In the genomic region with DNA sequence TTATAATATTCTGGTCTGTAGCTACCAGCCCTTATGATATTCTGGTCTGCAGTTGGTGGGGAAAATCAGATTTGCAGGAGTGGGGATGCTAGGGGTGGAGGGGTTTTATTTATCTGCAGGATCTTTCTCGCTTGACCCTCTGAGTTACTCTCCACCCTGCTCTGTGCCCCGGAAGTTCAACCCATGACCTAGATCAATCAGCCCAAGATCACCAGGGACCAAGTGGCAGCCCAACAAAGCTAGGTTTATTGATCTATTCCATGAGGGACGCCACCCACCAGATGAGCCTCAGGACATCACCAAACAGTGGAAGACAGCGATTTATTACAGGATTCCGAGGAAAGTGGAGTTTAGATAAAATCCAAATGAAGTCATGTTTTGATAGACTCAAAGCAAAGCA, we compare ENCODE assay signal across 16 cellular contexts. TPM values are rescaled to one million over a fixed set of nuclear protein-coding genes. Genes with fewer than 3 reads are reported as not detected.
DNase-seq lines count a peak whose midpoint lies in the region; ATAC-seq and TF ChIP-seq lines count a peak whose summit lies in the region.
"Had no signal": no experiment of that assay in that cellular context is flagged by ENCODE, and none has a peak within 500 bp of the region (broad histone marks: within the 10 kb centered on the region; RNA-seq: fewer than 3 reads in every experiment).

No MANE protein-coding gene starts in this region.

- no peak overlapping the region for H3K4me3 ChIP-seq in CD8-positive, alpha-beta T cell (ENCODE audit: low read depth, low read length)

- H3K36me3 Mint-ChIP-seq in activated naive CD4-positive, alpha-beta T cell treated with anti-CD3 and anti-CD28 coated beads, Interleukin-2, amount 50 U/mL, for 24 hours = no peaks in the 10 kb centered on the region
- no peaks in the 10 kb centered on the region for H3K36me3 Mint-ChIP-seq in activated naive CD4-positive, alpha-beta T cell treated with anti-CD3 and anti-CD28 coated beads for 36 hours (ENCODE audit: low read depth)
- H3K36me3 Mint-ChIP-seq in stimulated activated naive B cell treated with anti-CD40 and anti-IgM and Interleukin-4, amounts not matched to agents 10 μg/mL and 1 μg/mL and 100 μg/mL, for 72 hours = peaks cover 0 to under 1% of the 10 kb centered on the region in 2 donors
- no peaks in the 10 kb centered on the region for H3K36me3 Mint-ChIP-seq in CD8-positive, alpha-beta T cell

- no peak for DNase-seq in activated naive CD4-positive, alpha-beta T cell treated with anti-CD3 and anti-CD28 coated beads for 36 hours
- DNase-seq in SK-MEL-5 (ENCODE audit: low read depth, low spot score) (peak; percentile 53), inferior parietal cortex (ENCODE audit: extremely low spot score) (peak; percentile 50), GF-D8 (lab: John Stamatoyannopoulos, UW) (no peak)
- DNase-seq in stimulated activated naive B cell treated with anti-CD40 and anti-IgM and Interleukin-4, amounts not matched to agents 10 μg/mL and 1 μg/mL and 100 μg/mL, for 72 hours = no peak
- DNase-seq in CD8-positive, alpha-beta T cell = no peak
- DNase-seq: amniotic stem cell, Calu3, kidney glomerular epithelial cell, SIG-M5 had no signal

- no peak for TF ChIP-seq CTCF in CD8-positive, alpha-beta T cell (IDR thresholded peaks at IDR 0.05)

- no peaks in the 10 kb centered on the region for H3K36me3 ChIP-seq in CD8-positive, alpha-beta T cell (ENCODE audit: insufficient read depth, low read length)
- H3K36me3 ChIP-seq: MG63, right lobe of liver, suprapubic skin had no signal

- peak overlapping the region; percentile 15 for H3K4me3 Mint-ChIP-seq in activated naive CD4-positive, alpha-beta T cell treated with anti-CD3 and anti-CD28 coated beads, Interleukin-2, amount 50 U/mL, for 24 hours
- no peak overlapping the region for H3K4me3 Mint-ChIP-seq in activated naive CD4-positive, alpha-beta T cell treated with anti-CD3 and anti-CD28 coated beads for 36 hours
- no peak overlapping the region for H3K4me3 Mint-ChIP-seq in stimulated activated naive B cell treated with anti-CD40 and anti-IgM and Interleukin-4, amounts not matched to agents 10 μg/mL and 1 μg/mL and 100 μg/mL, for 72 hours
- H3K4me3 Mint-ChIP-seq in CD8-positive, alpha-beta T cell = no peak overlapping the region

- no peaks in the 10 kb centered on the region for H3K27me3 ChIP-seq in CD8-positive, alpha-beta T cell (ENCODE audit: insufficient read depth, low read length)
- H3K27me3 ChIP-seq: MG63, right lobe of liver, suprapubic skin had no signal

- no peak for ATAC-seq in stimulated activated naive B cell treated with anti-CD40 and anti-IgM and Interleukin-4, amounts not matched to agents 10 μg/mL and 1 μg/mL and 100 μg/mL, for 72 hours (replicated peaks)
- ATAC-seq in HG03439 (IDR thresholded peaks at IDR 0.05; ENCODE audit: unreplicated experiment) = no peak
- no peak for ATAC-seq in CD8-positive, alpha-beta T cell

- no peaks in the 10 kb centered on the region for H3K9me3 ChIP-seq in CD8-positive, alpha-beta T cell (ENCODE audit: low read length)
- H3K9me3 ChIP-seq: MG63, right lobe of liver, suprapubic skin had no signal

- in situ Hi-C loops in SK-MEL-5 (cut with HindIII; ENCODE audit: low pct_unique_long_range_greater_than_20kb, low sequenced_read_pairs) = no loop called here

- intact Hi-C loops in activated naive CD4-positive, alpha-beta T cell treated with anti-CD3 and anti-CD28 coated beads for 36 hours (cut with micrococcal nuclease) = no loop called here
- intact Hi-C loops in CD8-positive, alpha-beta T cell (cut with DNase I, micrococcal nuclease) = no loop called here

- no peaks in the 10 kb centered on the region for H3K27me3 Mint-ChIP-seq in activated naive CD4-positive, alpha-beta T cell treated with anti-CD3 and anti-CD28 coated beads, Interleukin-2, amount 50 U/mL, for 24 hours
- H3K27me3 Mint-ChIP-seq in activated naive CD4-positive, alpha-beta T cell treated with anti-CD3 and anti-CD28 coated beads for 36 hours (ENCODE audit: low read depth) = no peaks in the 10 kb centered on the region
- no peaks in the 10 kb centered on the region for H3K27me3 Mint-ChIP-seq in stimulated activated naive B cell treated with anti-CD40 and anti-IgM and Interleukin-4, amounts not matched to agents 10 μg/mL and 1 μg/mL and 100 μg/mL, for 72 hours
- H3K27me3 Mint-ChIP-seq in CD8-positive, alpha-beta T cell (ENCODE audit: low read depth) = no peaks in the 10 kb centered on the region
- H3K27me3 Mint-ChIP-seq: activated CD4-positive, alpha-beta T cell treated with anti-CD3 and anti-CD28 coated beads for 36 hours had no signal

- peaks cover 18% of the 10 kb centered on the region for H3K4me1 ChIP-seq in CD8-positive, alpha-beta T cell (ENCODE audit: insufficient read depth, low read length)

- CTCF ChIA-PET in activated naive CD4-positive, alpha-beta T cell treated with anti-CD3 and anti-CD28 coated beads for 36 hours (lab: Charles Lee) = interaction anchor here (1.1 kb wide), 1 partner anchor 229 kb away, joined by 3 read pairs; no protein-coding TSS in a partner anchor
- CTCF ChIA-PET in CD8-positive, alpha-beta T cell (lab: Charles Lee) = interaction anchor here (0.9 to 1.2 kb wide), 2 partner anchors 25 to 171 kb away, joined by 3 to 4 read pairs; no protein-coding TSS in a partner anchor

- POLR2A ChIA-PET in CD8-positive, alpha-beta T cell (lab: Charles Lee) = interaction anchor here (0.7 kb wide), 1 partner anchor 34 kb away, joined by 4 read pairs; no protein-coding TSS in a partner anchor

- H3K27ac ChIP-seq in CD8-positive, alpha-beta T cell (ENCODE audit: low read depth, low read length) = no peak overlapping the region
- H3K27ac ChIP-seq: right lobe of liver, suprapubic skin had no signal

- H3K4me1 Mint-ChIP-seq in activated naive CD4-positive, alpha-beta T cell treated with anti-CD3 and anti-CD28 coated beads, Interleukin-2, amount 50 U/mL, for 24 hours = peaks cover 48% of the 10 kb centered on the region
- peaks cover 28% of the 10 kb centered on the region for H3K4me1 Mint-ChIP-seq in activated naive CD4-positive, alpha-beta T cell treated with anti-CD3 and anti-CD28 coated beads for 36 hours (ENCODE audit: low read depth)
- peaks cover 10 to 48% of the 10 kb centered on the region in 2 donors for H3K4me1 Mint-ChIP-seq in stimulated activated naive B cell treated with anti-CD40 and anti-IgM and Interleukin-4, amounts not matched to agents 10 μg/mL and 1 μg/mL and 100 μg/mL, for 72 hours
- H3K4me1 Mint-ChIP-seq in CD8-positive, alpha-beta T cell (ENCODE audit: low read depth) = peaks cover 32% of the 10 kb centered on the region

- H3K27ac Mint-ChIP-seq in activated naive CD4-positive, alpha-beta T cell treated with anti-CD3 and anti-CD28 coated beads, Interleukin-2, amount 50 U/mL, for 24 hours = no peak overlapping the region
- no peak overlapping the region for H3K27ac Mint-ChIP-seq in activated naive CD4-positive, alpha-beta T cell treated with anti-CD3 and anti-CD28 coated beads for 36 hours
- H3K27ac Mint-ChIP-seq in stimulated activated naive B cell treated with anti-CD40 and anti-IgM and Interleukin-4, amounts not matched to agents 10 μg/mL and 1 μg/mL and 100 μg/mL, for 72 hours = peak overlapping the region; percentile 22
- no peak overlapping the region for H3K27ac Mint-ChIP-seq in CD8-positive, alpha-beta T cell

- H3K9me3 Mint-ChIP-seq in activated naive CD4-positive, alpha-beta T cell treated with anti-CD3 and anti-CD28 coated beads, Interleukin-2, amount 50 U/mL, for 24 hours = no peaks in the 10 kb centered on the region
- no peaks in the 10 kb centered on the region for H3K9me3 Mint-ChIP-seq in activated naive CD4-positive, alpha-beta T cell treated with anti-CD3 and anti-CD28 coated beads for 36 hours
- peaks cover 0 to under 1% of the 10 kb centered on the region in 2 donors for H3K9me3 Mint-ChIP-seq in stimulated activated naive B cell treated with anti-CD40 and anti-IgM and Interleukin-4, amounts not matched to agents 10 μg/mL and 1 μg/mL and 100 μg/mL, for 72 hours
- H3K9me3 Mint-ChIP-seq in CD8-positive, alpha-beta T cell = no peaks in the 10 kb centered on the region

RNA-seq across cellular contexts. Expression of gene C12orf76, which starts 25.8 kb away (rescaled TPM):
- total RNA-seq in activated naive CD4-positive, alpha-beta T cell treated with anti-CD3 and anti-CD28 coated beads for 36 hours = 10 to 100 TPM; 12.1 to 12.9 TPM
- 26.7 and 29.5 TPM in 2 replicates for total RNA-seq in SK-MEL-5 (2014; rRNA removed; shearing (Covaris generic))
- 19.0 and 21.8 TPM in 2 replicates for polyA plus RNA-seq in SK-MEL-5 (2015; cell fraction: cytosol; rRNA removed)
- polyA plus RNA-seq in SK-MEL-5 (2015; cell fraction: nucleus; rRNA removed) = 131 and 144 TPM in 2 replicates
- 1 to 10 TPM; 8.7 to 9.6 TPM for total RNA-seq in CD8-positive, alpha-beta T cell

RNA-seq across cellular contexts. Expression of gene IFT81, which starts 50.1 kb away (rescaled TPM):
- 1 to 10 TPM; 1.7 to 2.2 TPM for total RNA-seq in activated naive CD4-positive, alpha-beta T cell treated with anti-CD3 and anti-CD28 coated beads for 36 hours
- total RNA-seq in SK-MEL-5 (2014; rRNA removed; shearing (Covaris generic)) = 74.7 and 77.1 TPM in 2 replicates
- polyA plus RNA-seq in SK-MEL-5 (2015; cell fraction: cytosol; rRNA removed) = 65.9 and 80.2 TPM in 2 replicates
- polyA plus RNA-seq in SK-MEL-5 (2015; cell fraction: nucleus; rRNA removed) = 175 and 204 TPM in 2 replicates
- total RNA-seq in CD8-positive, alpha-beta T cell = under 1 TPM; 0.25 to 0.43 TPM

Comparison
In these comparisons a context has a peak if more than half of its experiments do, and no peak if none do; other contexts are left out.
1. DNase-seq: peak in SK-MEL-5 (single experiment) and inferior parietal cortex (single experiment); none in activated naive CD4-positive, alpha-beta T cell treated with anti-CD3 and anti-CD28 coated beads for 36 hours (single experiment), stimulated activated naive B cell treated with anti-CD40 and anti-IgM and Interleukin-4, amounts not matched to agents 10 μg/mL and 1 μg/mL and 100 μg/mL, for 72 hours (single experiment), CD8-positive, alpha-beta T cell (0 of 7) and GF-D8 (single experiment).
2. RNA of gene IFT81, which starts 50.1 kb away (total RNA-seq): 74.7 to 77.1 TPM in SK-MEL-5; 1.7 to 2.2 TPM in activated naive CD4-positive, alpha-beta T cell treated with anti-CD3 and anti-CD28 coated beads for 36 hours and 0.25 to 0.43 TPM in CD8-positive, alpha-beta T cell; every median in the first group is over 10 times any median in the second.